1 cellular context compared by ENCODE assay signal in the genomic region with DNA sequence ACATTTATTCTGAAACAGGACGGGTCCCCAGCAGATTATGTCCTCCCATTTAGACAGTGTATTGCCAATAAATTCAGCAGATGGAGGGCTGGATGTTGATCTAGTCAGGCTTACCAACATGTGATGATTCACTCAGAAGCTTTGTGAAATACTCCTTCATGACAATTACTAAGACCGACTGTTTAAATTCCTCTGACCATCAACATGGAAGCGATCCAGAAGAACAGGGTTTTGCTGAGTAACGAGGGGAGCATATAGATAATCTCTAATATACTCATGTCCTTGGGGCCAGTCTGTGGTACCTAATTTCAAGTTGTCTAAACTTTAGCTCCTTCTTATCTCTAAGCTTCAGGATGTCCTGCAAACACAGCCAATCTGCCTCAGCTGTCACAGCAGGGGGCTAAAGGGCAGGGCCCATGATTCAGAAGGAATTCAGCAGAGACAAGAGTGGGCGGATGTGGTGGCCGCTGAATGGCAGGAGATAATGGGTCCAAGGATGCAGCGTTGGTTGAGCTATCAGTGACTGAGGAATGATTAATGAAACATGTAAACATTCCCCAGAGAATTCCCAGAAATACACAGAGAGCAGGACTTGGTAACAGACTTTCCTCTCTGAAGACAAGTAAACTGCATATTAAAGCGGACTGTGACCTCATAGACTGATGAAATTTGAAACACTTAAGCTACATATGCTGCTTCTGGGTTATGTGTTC.
TF ChIP-seq lines count a peak whose summit lies in the region.

No MANE protein-coding gene starts in this region.

TF ChIP-seq in HepG2, 621 proteins besides CTCF, POLR2A, EP300 and RAD21 (continued from another document and continues in another):
- TF ChIP-seq, protein P1, sequence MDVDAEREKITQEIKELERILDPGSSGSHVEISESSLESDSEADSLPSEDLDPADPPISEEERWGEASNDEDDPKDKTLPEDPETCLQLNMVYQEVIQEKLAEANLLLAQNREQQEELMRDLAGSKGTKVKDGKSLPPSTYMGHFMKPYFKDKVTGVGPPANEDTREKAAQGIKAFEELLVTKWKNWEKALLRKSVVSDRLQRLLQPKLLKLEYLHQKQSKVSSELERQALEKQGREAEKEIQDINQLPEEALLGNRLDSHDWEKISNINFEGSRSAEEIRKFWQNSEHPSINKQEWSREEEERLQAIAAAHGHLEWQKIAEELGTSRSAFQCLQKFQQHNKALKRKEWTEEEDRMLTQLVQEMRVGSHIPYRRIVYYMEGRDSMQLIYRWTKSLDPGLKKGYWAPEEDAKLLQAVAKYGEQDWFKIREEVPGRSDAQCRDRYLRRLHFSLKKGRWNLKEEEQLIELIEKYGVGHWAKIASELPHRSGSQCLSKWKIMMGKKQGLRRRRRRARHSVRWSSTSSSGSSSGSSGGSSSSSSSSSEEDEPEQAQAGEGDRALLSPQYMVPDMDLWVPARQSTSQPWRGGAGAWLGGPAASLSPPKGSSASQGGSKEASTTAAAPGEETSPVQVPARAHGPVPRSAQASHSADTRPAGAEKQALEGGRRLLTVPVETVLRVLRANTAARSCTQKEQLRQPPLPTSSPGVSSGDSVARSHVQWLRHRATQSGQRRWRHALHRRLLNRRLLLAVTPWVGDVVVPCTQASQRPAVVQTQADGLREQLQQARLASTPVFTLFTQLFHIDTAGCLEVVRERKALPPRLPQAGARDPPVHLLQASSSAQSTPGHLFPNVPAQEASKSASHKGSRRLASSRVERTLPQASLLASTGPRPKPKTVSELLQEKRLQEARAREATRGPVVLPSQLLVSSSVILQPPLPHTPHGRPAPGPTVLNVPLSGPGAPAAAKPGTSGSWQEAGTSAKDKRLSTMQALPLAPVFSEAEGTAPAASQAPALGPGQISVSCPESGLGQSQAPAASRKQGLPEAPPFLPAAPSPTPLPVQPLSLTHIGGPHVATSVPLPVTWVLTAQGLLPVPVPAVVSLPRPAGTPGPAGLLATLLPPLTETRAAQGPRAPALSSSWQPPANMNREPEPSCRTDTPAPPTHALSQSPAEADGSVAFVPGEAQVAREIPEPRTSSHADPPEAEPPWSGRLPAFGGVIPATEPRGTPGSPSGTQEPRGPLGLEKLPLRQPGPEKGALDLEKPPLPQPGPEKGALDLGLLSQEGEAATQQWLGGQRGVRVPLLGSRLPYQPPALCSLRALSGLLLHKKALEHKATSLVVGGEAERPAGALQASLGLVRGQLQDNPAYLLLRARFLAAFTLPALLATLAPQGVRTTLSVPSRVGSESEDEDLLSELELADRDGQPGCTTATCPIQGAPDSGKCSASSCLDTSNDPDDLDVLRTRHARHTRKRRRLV (CRISPR knock-in tag; IDR thresholded peaks at IDR 0.05), result no peak
- TF ChIP-seq, protein P2, sequence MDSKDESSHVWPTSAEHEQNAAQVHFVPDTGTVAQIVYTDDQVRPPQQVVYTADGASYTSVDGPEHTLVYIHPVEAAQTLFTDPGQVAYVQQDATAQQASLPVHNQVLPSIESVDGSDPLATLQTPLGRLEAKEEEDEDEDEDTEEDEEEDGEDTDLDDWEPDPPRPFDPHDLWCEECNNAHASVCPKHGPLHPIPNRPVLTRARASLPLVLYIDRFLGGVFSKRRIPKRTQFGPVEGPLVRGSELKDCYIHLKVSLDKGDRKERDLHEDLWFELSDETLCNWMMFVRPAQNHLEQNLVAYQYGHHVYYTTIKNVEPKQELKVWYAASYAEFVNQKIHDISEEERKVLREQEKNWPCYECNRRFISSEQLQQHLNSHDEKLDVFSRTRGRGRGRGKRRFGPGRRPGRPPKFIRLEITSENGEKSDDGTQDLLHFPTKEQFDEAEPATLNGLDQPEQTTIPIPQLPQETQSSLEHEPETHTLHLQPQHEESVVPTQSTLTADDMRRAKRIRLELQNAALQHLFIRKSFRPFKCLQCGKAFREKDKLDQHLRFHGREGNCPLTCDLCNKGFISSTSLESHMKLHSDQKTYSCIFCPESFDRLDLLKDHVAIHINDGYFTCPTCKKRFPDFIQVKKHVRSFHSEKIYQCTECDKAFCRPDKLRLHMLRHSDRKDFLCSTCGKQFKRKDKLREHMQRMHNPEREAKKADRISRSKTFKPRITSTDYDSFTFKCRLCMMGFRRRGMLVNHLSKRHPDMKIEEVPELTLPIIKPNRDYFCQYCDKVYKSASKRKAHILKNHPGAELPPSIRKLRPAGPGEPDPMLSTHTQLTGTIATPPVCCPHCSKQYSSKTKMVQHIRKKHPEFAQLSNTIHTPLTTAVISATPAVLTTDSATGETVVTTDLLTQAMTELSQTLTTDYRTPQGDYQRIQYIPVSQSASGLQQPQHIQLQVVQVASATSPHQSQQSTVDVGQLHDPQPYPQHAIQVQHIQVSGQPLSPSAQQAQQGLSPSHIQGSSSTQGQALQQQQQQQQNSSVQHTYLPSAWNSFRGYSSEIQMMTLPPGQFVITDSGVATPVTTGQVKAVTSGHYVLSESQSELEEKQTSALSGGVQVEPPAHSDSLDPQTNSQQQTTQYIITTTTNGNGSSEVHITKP (CRISPR knock-in tag; IDR thresholded peaks at IDR 0.05; ENCODE audit: low read depth), result peak; percentile 84
- TF ChIP-seq ARNT2 (CRISPR knock-in tag; IDR thresholded peaks at IDR 0.05; ENCODE audit: low read depth) (no peak), ZNF644 (CRISPR knock-in tag; IDR thresholded peaks at IDR 0.05; ENCODE audit: low read depth) (peak; percentile 95), NFRKB (IDR thresholded peaks at IDR 0.05) (no peak), FOXK1 (CRISPR knock-in tag; IDR thresholded peaks at IDR 0.05; ENCODE audit: borderline replicate concordance, low read depth) (peak; percentile 82), ZNF333 (CRISPR knock-in tag; IDR thresholded peaks at IDR 0.05; ENCODE audit: borderline replicate concordance) (no peak), ZNF552 (CRISPR knock-in tag; IDR thresholded peaks at IDR 0.05; ENCODE audit: borderline replicate concordance) (no peak), POLR2G (IDR thresholded peaks at IDR 0.05; ENCODE audit: low read depth, low read length) (no peak; the same call in 1 of the 2 replicates), AGO1 (IDR thresholded peaks at IDR 0.05; ENCODE audit: low read depth, low read length, poor library complexity, severe bottlenecking) (no peak), ONECUT2 (CRISPR knock-in tag; IDR thresholded peaks at IDR 0.05) (no peak), ZNF777 (CRISPR knock-in tag; IDR thresholded peaks at IDR 0.05) (no peak), CBFB (CRISPR knock-in tag; IDR thresholded peaks at IDR 0.05) (peak; percentile 97), NBN (conservative IDR thresholded peaks at IDR 0.05) (no peak), PHF8 (CRISPR knock-in tag; IDR thresholded peaks at IDR 0.05) (no peak)
- TF ChIP-seq, protein P3, sequence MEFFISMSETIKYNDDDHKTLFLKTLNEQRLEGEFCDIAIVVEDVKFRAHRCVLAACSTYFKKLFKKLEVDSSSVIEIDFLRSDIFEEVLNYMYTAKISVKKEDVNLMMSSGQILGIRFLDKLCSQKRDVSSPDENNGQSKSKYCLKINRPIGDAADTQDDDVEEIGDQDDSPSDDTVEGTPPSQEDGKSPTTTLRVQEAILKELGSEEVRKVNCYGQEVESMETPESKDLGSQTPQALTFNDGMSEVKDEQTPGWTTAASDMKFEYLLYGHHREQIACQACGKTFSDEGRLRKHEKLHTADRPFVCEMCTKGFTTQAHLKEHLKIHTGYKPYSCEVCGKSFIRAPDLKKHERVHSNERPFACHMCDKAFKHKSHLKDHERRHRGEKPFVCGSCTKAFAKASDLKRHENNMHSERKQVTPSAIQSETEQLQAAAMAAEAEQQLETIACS (CRISPR knock-in tag; IDR thresholded peaks at IDR 0.05), result no peak
- TF ChIP-seq, protein P4, sequence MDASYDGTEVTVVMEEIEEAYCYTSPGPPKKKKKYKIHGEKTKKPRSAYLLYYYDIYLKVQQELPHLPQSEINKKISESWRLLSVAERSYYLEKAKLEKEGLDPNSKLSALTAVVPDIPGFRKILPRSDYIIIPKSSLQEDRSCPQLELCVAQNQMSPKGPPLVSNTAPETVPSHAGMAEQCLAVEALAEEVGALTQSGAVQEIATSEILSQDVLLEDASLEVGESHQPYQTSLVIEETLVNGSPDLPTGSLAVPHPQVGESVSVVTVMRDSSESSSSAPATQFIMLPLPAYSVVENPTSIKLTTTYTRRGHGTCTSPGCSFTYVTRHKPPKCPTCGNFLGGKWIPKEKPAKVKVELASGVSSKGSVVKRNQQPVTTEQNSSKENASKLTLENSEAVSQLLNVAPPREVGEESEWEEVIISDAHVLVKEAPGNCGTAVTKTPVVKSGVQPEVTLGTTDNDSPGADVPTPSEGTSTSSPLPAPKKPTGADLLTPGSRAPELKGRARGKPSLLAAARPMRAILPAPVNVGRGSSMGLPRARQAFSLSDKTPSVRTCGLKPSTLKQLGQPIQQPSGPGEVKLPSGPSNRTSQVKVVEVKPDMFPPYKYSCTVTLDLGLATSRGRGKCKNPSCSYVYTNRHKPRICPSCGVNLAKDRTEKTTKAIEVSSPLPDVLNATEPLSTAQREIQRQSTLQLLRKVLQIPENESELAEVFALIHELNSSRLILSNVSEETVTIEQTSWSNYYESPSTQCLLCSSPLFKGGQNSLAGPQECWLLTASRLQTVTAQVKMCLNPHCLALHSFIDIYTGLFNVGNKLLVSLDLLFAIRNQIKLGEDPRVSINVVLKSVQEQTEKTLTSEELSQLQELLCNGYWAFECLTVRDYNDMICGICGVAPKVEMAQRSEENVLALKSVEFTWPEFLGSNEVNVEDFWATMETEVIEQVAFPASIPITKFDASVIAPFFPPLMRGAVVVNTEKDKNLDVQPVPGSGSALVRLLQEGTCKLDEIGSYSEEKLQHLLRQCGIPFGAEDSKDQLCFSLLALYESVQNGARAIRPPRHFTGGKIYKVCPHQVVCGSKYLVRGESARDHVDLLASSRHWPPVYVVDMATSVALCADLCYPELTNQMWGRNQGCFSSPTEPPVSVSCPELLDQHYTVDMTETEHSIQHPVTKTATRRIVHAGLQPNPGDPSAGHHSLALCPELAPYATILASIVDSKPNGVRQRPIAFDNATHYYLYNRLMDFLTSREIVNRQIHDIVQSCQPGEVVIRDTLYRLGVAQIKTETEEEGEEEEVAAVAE (CRISPR knock-in tag; IDR thresholded peaks at IDR 0.05; ENCODE audit: borderline replicate concordance), result 0 out of 2 replicates have a peak, but pooled peaks have one; percentile 60
- TF ChIP-seq, protein P5, sequence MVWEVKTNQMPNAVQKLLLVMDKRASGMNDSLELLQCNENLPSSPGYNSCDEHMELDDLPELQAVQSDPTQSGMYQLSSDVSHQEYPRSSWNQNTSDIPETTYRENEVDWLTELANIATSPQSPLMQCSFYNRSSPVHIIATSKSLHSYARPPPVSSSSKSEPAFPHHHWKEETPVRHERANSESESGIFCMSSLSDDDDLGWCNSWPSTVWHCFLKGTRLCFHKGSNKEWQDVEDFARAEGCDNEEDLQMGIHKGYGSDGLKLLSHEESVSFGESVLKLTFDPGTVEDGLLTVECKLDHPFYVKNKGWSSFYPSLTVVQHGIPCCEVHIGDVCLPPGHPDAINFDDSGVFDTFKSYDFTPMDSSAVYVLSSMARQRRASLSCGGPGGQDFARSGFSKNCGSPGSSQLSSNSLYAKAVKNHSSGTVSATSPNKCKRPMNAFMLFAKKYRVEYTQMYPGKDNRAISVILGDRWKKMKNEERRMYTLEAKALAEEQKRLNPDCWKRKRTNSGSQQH (CRISPR knock-in tag; IDR thresholded peaks at IDR 0.05; ENCODE audit: low read depth), result 0 out of 2 replicates have a peak, but pooled peaks have one; percentile 43
- TF ChIP-seq, protein P6, sequence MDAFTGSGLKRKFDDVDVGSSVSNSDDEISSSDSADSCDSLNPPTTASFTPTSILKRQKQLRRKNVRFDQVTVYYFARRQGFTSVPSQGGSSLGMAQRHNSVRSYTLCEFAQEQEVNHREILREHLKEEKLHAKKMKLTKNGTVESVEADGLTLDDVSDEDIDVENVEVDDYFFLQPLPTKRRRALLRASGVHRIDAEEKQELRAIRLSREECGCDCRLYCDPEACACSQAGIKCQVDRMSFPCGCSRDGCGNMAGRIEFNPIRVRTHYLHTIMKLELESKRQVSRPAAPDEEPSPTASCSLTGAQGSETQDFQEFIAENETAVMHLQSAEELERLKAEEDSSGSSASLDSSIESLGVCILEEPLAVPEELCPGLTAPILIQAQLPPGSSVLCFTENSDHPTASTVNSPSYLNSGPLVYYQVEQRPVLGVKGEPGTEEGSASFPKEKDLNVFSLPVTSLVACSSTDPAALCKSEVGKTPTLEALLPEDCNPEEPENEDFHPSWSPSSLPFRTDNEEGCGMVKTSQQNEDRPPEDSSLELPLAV (CRISPR knock-in tag; conservative IDR thresholded peaks at IDR 0.05; ENCODE audit: low read depth), result no peak
- TF ChIP-seq, protein P7, sequence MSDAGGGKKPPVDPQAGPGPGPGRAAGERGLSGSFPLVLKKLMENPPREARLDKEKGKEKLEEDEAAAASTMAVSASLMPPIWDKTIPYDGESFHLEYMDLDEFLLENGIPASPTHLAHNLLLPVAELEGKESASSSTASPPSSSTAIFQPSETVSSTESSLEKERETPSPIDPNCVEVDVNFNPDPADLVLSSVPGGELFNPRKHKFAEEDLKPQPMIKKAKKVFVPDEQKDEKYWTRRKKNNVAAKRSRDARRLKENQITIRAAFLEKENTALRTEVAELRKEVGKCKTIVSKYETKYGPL (CRISPR knock-in tag; IDR thresholded peaks at IDR 0.05), result no peak
- TF ChIP-seq, protein P8, sequence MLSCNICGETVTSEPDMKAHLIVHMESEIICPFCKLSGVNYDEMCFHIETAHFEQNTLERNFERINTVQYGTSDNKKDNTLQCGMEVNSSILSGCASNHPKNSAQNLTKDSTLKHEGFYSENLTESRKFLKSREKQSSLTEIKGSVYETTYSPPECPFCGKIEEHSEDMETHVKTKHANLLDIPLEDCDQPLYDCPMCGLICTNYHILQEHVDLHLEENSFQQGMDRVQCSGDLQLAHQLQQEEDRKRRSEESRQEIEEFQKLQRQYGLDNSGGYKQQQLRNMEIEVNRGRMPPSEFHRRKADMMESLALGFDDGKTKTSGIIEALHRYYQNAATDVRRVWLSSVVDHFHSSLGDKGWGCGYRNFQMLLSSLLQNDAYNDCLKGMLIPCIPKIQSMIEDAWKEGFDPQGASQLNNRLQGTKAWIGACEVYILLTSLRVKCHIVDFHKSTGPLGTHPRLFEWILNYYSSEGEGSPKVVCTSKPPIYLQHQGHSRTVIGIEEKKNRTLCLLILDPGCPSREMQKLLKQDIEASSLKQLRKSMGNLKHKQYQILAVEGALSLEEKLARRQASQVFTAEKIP (CRISPR knock-in tag; IDR thresholded peaks at IDR 0.05; ENCODE audit: borderline replicate concordance), result no peak
- TF ChIP-seq, protein P9, sequence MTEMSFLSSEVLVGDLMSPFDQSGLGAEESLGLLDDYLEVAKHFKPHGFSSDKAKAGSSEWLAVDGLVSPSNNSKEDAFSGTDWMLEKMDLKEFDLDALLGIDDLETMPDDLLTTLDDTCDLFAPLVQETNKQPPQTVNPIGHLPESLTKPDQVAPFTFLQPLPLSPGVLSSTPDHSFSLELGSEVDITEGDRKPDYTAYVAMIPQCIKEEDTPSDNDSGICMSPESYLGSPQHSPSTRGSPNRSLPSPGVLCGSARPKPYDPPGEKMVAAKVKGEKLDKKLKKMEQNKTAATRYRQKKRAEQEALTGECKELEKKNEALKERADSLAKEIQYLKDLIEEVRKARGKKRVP (CRISPR knock-in tag; IDR thresholded peaks at IDR 0.05), result peak in 1 of 2 experiments; percentile 92; a peak in 2 of 4 replicates
- TF ChIP-seq, protein P10, sequence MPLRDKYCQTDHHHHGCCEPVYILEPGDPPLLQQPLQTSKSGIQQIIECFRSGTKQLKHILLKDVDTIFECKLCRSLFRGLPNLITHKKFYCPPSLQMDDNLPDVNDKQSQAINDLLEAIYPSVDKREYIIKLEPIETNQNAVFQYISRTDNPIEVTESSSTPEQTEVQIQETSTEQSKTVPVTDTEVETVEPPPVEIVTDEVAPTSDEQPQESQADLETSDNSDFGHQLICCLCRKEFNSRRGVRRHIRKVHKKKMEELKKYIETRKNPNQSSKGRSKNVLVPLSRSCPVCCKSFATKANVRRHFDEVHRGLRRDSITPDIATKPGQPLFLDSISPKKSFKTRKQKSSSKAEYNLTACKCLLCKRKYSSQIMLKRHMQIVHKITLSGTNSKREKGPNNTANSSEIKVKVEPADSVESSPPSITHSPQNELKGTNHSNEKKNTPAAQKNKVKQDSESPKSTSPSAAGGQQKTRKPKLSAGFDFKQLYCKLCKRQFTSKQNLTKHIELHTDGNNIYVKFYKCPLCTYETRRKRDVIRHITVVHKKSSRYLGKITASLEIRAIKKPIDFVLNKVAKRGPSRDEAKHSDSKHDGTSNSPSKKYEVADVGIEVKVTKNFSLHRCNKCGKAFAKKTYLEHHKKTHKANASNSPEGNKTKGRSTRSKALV (CRISPR knock-in tag; IDR thresholded peaks at IDR 0.05), result peak; percentile 71; the same call in 1 of the 2 replicates
